In genomic region chr21:34684174-34684876, GRCh38 we compare ENCODE assay signal across 1 cellular context.
TF ChIP-seq lines count a peak whose summit lies in the region.

No MANE protein-coding gene starts in this region.

TF ChIP-seq in GM12878, 131 proteins besides CTCF, POLR2A, EP300 and RAD21 (continued from another document):
- TF ChIP-seq CBX3 (IDR thresholded peaks at IDR 0.05; ENCODE audit: borderline replicate concordance, low read depth) (no peak), SMARCA5 (IDR thresholded peaks at IDR 0.05) (no peak), WRNIP1 (IDR thresholded peaks at IDR 0.05; ENCODE audit: borderline replicate concordance, low read depth, low read length) (no peak), LARP7 (IDR thresholded peaks at IDR 0.05) (no peak), MEF2A (IDR thresholded peaks at IDR 0.05; ENCODE audit: insufficient read depth, low read depth, low read length) (no peak), BRCA1 (IDR thresholded peaks at IDR 0.05; ENCODE audit: low read depth, low read length) (no peak), ZNF207 (IDR thresholded peaks at IDR 0.05; ENCODE audit: borderline replicate concordance) (no peak), POU2F2 (IDR thresholded peaks at IDR 0.05; ENCODE audit: borderline replicate concordance, low read depth, low read length) (no peak), ZZZ3 (IDR thresholded peaks at IDR 0.05; ENCODE audit: control insufficient read depth, insufficient read length, low read depth) (no peak), CREB1 (IDR thresholded peaks at IDR 0.05; ENCODE audit: low read depth) (no peak), TARDBP (IDR thresholded peaks at IDR 0.05; ENCODE audit: borderline replicate concordance) (no peak), KLF5 (IDR thresholded peaks at IDR 0.05; ENCODE audit: partially characterized antibody) (no peak), SKIL (IDR thresholded peaks at IDR 0.05; ENCODE audit: low read depth, poor library complexity, severe bottlenecking) (no peak)
- TF ChIP-seq, protein P1, sequence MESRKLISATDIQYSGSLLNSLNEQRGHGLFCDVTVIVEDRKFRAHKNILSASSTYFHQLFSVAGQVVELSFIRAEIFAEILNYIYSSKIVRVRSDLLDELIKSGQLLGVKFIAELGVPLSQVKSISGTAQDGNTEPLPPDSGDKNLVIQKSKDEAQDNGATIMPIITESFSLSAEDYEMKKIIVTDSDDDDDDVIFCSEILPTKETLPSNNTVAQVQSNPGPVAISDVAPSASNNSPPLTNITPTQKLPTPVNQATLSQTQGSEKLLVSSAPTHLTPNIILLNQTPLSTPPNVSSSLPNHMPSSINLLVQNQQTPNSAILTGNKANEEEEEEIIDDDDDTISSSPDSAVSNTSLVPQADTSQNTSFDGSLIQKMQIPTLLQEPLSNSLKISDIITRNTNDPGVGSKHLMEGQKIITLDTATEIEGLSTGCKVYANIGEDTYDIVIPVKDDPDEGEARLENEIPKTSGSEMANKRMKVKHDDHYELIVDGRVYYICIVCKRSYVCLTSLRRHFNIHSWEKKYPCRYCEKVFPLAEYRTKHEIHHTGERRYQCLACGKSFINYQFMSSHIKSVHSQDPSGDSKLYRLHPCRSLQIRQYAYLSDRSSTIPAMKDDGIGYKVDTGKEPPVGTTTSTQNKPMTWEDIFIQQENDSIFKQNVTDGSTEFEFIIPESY (IDR thresholded peaks at IDR 0.05): no peak
